In the genomic region with DNA sequence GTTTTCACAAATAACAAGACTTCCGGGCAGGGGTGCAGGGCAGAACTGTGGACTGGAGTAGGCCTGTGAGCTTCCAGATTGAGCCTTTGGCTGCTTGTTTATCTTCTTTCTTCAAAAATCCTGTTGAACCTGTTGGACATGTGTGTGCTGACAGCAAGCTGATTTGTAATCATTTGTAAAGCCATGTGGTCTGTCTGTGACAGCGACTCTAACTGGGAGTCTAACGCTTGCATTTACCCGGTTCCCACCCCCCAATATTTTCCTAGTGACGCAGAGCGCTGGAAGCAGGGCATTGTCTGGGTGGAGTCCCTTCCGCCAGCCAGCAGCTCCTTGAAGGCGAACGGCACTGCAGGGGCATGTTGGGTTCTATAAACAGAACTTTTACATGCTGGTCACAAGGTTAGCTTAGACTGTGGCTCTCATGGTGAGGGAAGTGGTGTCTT, we compare ENCODE assay signal across 9 cellular contexts.
DNase-seq lines count a peak whose midpoint lies in the region; ATAC-seq and TF ChIP-seq lines count a peak whose summit lies in the region.
"Had no signal": no experiment of that assay in that cellular context is flagged by ENCODE, and none has a peak within 500 bp of the region (broad histone marks: within the 10 kb centered on the region; RNA-seq: fewer than 3 reads in every experiment).

No MANE protein-coding gene starts in this region.

- H2AFZ ChIP-seq in PC-3 (ENCODE audit: low read length): peak overlapping the region; percentile 70
- H2AFZ ChIP-seq in osteoblast (ENCODE audit: low read length): no peak overlapping the region

- no TSS peak for BruUV-seq in PC-3 (replicated peaks; lab: Mats Ljungman, UMichigan)

- H3K27me3 ChIP-seq in PC-3 (ENCODE audit: low read length) (no peaks in the 10 kb centered on the region), osteoblast (ENCODE audit: insufficient read depth, low read length) (no peaks in the 10 kb centered on the region)

- ATAC-seq in PC-3 (peak; percentile 73), HG02852 (IDR thresholded peaks at IDR 0.05; ENCODE audit: unreplicated experiment) (no peak)

- POLR2A ChIA-PET in PC-3 (lab: Charles Lee; ENCODE audit: unreplicated experiment): interaction anchor here (0.7 kb wide), 1 partner anchor 35 kb away, joined by 6 read pairs; no protein-coding TSS in a partner anchor

- intact Hi-C loops in PC-3 (cut with micrococcal nuclease): no loop called here

- TF ChIP-seq CTCF in PC-3 (conservative IDR thresholded peaks at IDR 0.05; ENCODE audit: low read depth, low read length) (no peak), fibroblast of villous mesenchyme (IDR thresholded peaks at IDR 0.05; ENCODE audit: insufficient read depth, low read depth, low read length) (no peak), osteoblast (IDR thresholded peaks at IDR 0.05; ENCODE audit: extremely low read depth, low read depth, low read length) (no peak)

- H3K27ac ChIP-seq in PC-3 (ENCODE audit: low read length) (peak overlapping the region; percentile 98), osteoblast (ENCODE audit: low read depth, low read length) (no peak overlapping the region)

- peak; percentile 85 for DNase-seq in DMS153 (lab: John Stamatoyannopoulos, UW)
- peak; percentile 95 for DNase-seq in PC-3
- DNase-seq in fibroblast of villous mesenchyme (ENCODE audit: low read depth): peak; percentile 81
- DNase-seq in osteoblast (ENCODE audit: insufficient read length, low spot score, missing footprints): peak; percentile 58
- no peak for DNase-seq in RKO (ENCODE audit: low spot score)
- DNase-seq in activated CD4-positive, alpha-beta T cell treated with anti-CD3 and anti-CD28 coated beads for 4 hours: no peak
- DNase-seq in NCI-H1436 treated with DMSO at 0.1 percent for 48 hours (lab: John Stamatoyannopoulos, UW): no peak
- DNase-seq: DND-41 had no signal

- no peaks in the 10 kb centered on the region for H3K9me3 ChIP-seq in PC-3 (ENCODE audit: low read length)
- H3K9me3 ChIP-seq in osteoblast (ENCODE audit: low read depth, low read length): no peaks in the 10 kb centered on the region

- H3K4me1 ChIP-seq in PC-3 (ENCODE audit: insufficient read depth, low read length) (peaks cover 50% of the 10 kb centered on the region), osteoblast (ENCODE audit: insufficient read depth, low read length) (peaks cover 15% of the 10 kb centered on the region)

- no peaks in the 10 kb centered on the region for H3K36me3 ChIP-seq in PC-3 (ENCODE audit: low read depth, low read length)
- H3K36me3 ChIP-seq in osteoblast (ENCODE audit: insufficient read depth, low read length): no peaks in the 10 kb centered on the region

- no peaks in the 10 kb centered on the region for H3K9me2 ChIP-seq in PC-3 (replicated peaks; ENCODE audit: low read length)

- H3K9ac ChIP-seq in PC-3 (ENCODE audit: low read length): peak overlapping the region; percentile 79

- H3K4me2 ChIP-seq in PC-3 (ENCODE audit: low read length): peak overlapping the region; percentile 77
- no peak overlapping the region for H3K4me2 ChIP-seq in osteoblast (ENCODE audit: insufficient read depth, low read length)

- peaks cover 7% of the 10 kb centered on the region for H3F3A ChIP-seq in PC-3 (ENCODE audit: low read length, unreplicated experiment)

- H3K4me3 ChIP-seq in PC-3 (ENCODE audit: low read length) (peak overlapping the region; percentile 21; the same call in 1 of the 2 replicates), fibroblast of villous mesenchyme (ENCODE audit: low read depth, low read length) (no peak overlapping the region), osteoblast (ENCODE audit: insufficient read depth, low read length) (no peak overlapping the region)

- no peaks in the 10 kb centered on the region for H3K79me2 ChIP-seq in PC-3 (ENCODE audit: low read length)
- H3K79me2 ChIP-seq in osteoblast (ENCODE audit: insufficient read depth, low read length): no peaks in the 10 kb centered on the region

- CTCF ChIA-PET in PC-3 (lab: Charles Lee): interaction anchor here (0.6 to 1.1 kb wide), 7 partner anchors 20 to 61 kb away, joined by 3 read pairs; no protein-coding TSS in a partner anchor

- H4K20me1 ChIP-seq in PC-3 (ENCODE audit: low read length): no peaks in the 10 kb centered on the region
- no peaks in the 10 kb centered on the region for H4K20me1 ChIP-seq in osteoblast (ENCODE audit: insufficient read depth, low read length)

Comparison
In these comparisons a context has a peak if more than half of its experiments do, and no peak if none do; other contexts are left out.
1. DNase-seq: peak in DMS153 (single experiment), PC-3 (single experiment), fibroblast of villous mesenchyme (single experiment) and osteoblast (single experiment); none in RKO (single experiment), activated CD4-positive, alpha-beta T cell treated with anti-CD3 and anti-CD28 coated beads for 4 hours (0 of 2) and NCI-H1436 treated with DMSO at 0.1 percent for 48 hours (single experiment).